Comparison of ENCODE assay signal across 8 cellular contexts in the genomic region with DNA sequence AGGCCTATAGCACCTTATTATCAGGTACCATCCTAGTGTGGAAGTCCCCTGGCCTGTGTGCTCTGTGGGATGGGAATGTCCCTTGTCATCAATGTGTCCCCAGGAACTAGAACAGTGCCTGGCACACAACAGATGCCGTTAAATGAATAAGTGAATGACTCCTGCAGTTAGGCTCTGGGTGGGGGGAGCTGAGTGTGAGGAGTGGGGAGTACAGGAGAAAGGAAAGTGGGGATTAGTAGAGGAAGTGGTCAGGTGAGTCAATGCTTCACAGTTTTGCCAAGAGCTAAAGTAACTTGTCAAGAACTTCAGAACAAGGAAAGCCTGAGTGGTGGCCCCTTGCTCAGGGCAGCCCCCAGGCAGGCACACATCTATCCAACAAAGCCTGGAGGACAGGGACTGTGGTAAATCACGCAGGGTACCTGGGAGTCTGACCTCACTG. TPM values are rescaled to one million over a fixed set of nuclear protein-coding genes. Genes with fewer than 3 reads are reported as not detected.
DNase-seq lines count a peak whose midpoint lies in the region; ATAC-seq and TF ChIP-seq lines count a peak whose summit lies in the region.

No MANE protein-coding gene starts in this region.

- H3K27me3 ChIP-seq in testis = no peaks in the 10 kb centered on the region

- peak overlapping the region; percentile 98 to 100 for H3K27ac Mint-ChIP-seq in natural killer cell treated with Interleukin-12 subunit alpha and Interleukin-12 subunit beta and Interleukin-15 and Interleukin-18, amount 100 ng/mL, for 72 hours

- H3K36me3 ChIP-seq in testis (ENCODE audit: low read depth, missing control alignments) = no peaks in the 10 kb centered on the region

- H3K4me1 Mint-ChIP-seq in natural killer cell treated with Interleukin-12 subunit alpha and Interleukin-12 subunit beta and Interleukin-15 and Interleukin-18, amount 100 ng/mL, for 72 hours (ENCODE audit: low read depth in 2 of 2) = peaks cover 85 to 88% of the 10 kb centered on the region in 2 donors

- intact Hi-C loops in testis (cut with DNase I; ENCODE audit: low total_unique reads) = loop anchor here (5.0 kb wide), 1 partner anchor 168 kb away; no protein-coding TSS in a partner anchor

- peak; percentile 82 for DNase-seq in activated CD8-positive, alpha-beta memory T cell treated with anti-CD3 and anti-CD28 coated beads, Interleukin-2, amount 50 U/mL, for 48 hours
- peak; percentile 71 for DNase-seq in natural killer cell treated with Interleukin-12 subunit alpha and Interleukin-12 subunit beta and Interleukin-15 and Interleukin-18, amount 100 ng/mL, for 72 hours (ENCODE audit: low spot score)
- DNase-seq in hepatic stellate cell (ENCODE audit: low spot score) = no peak
- no peak for DNase-seq in AML-193 (lab: John Stamatoyannopoulos, UW)
- DNase-seq in ecto neural progenitor cell (ENCODE audit: low spot score) = no peak
- DNase-seq in testis = no peak

- WGBS in testis, 2 donors = 84 to 100% methylated on average over 1 to 2 of the region's 2 CpGs

- H3K36me3 Mint-ChIP-seq in natural killer cell treated with Interleukin-12 subunit alpha and Interleukin-12 subunit beta and Interleukin-15 and Interleukin-18, amount 100 ng/mL, for 72 hours = no peaks in the 10 kb centered on the region

- ATAC-seq in GM19397 (IDR thresholded peaks at IDR 0.05; ENCODE audit: unreplicated experiment) (peak; percentile 6), HG03520 (IDR thresholded peaks at IDR 0.05; ENCODE audit: unreplicated experiment) (peak; percentile 4)
- ATAC-seq in natural killer cell treated with Interleukin-12 subunit alpha and Interleukin-12 subunit beta and Interleukin-15 and Interleukin-18, amount 100 ng/mL, for 72 hours = peak; percentile 27 to 29

- no peaks in the 10 kb centered on the region for H3K9me3 ChIP-seq in testis

- peaks cover 3% of the 10 kb centered on the region for H3K4me1 ChIP-seq in testis

- no peak for TF ChIP-seq POLR2A in testis (IDR thresholded peaks at IDR 0.05)

- H3K27ac ChIP-seq in testis = no peak overlapping the region

- no peak for TF ChIP-seq CTCF in testis (IDR thresholded peaks at IDR 0.05)

- no peaks in the 10 kb centered on the region for H3K9me3 Mint-ChIP-seq in natural killer cell treated with Interleukin-12 subunit alpha and Interleukin-12 subunit beta and Interleukin-15 and Interleukin-18, amount 100 ng/mL, for 72 hours

- H3K27me3 Mint-ChIP-seq in natural killer cell treated with Interleukin-12 subunit alpha and Interleukin-12 subunit beta and Interleukin-15 and Interleukin-18, amount 100 ng/mL, for 72 hours = no peaks in the 10 kb centered on the region

- peak overlapping the region; percentile 74 for H3K4me3 Mint-ChIP-seq in natural killer cell treated with Interleukin-12 subunit alpha and Interleukin-12 subunit beta and Interleukin-15 and Interleukin-18, amount 100 ng/mL, for 72 hours

- H3K4me3 ChIP-seq in testis = no peak overlapping the region

RNA-seq across cellular contexts. Expression of a gene that starts 33.4 kb away (rescaled TPM):
- 100 to 1,000 TPM; 147 to 221 TPM for total RNA-seq in natural killer cell treated with Interleukin-12 subunit alpha and Interleukin-12 subunit beta and Interleukin-15 and Interleukin-18, amount 100 ng/mL, for 72 hours
- total RNA-seq in testis = 100 to 1,000 TPM; 209 to 235 TPM
- polyA plus RNA-seq in testis (ENCODE audit: insufficient read depth, low read depth, low replicate concordance) = 350 TPM

RNA-seq across cellular contexts. Expression of a gene that starts 42.5 kb away (rescaled TPM):
- 10 to 100 TPM in 1 of 2 donors, 1 to 10 TPM in 1; 8.4 to 36.8 TPM for total RNA-seq in natural killer cell treated with Interleukin-12 subunit alpha and Interleukin-12 subunit beta and Interleukin-15 and Interleukin-18, amount 100 ng/mL, for 72 hours
- total RNA-seq in testis = 100 to 1,000 TPM; 122 to 158 TPM
- polyA plus RNA-seq in testis (ENCODE audit: insufficient read depth, low read depth, low replicate concordance) = 111 TPM

Comparison
In these comparisons a context has a peak if more than half of its experiments do, and no peak if none do; other contexts are left out.
1. DNase-seq: peak in activated CD8-positive, alpha-beta memory T cell treated with anti-CD3 and anti-CD28 coated beads, Interleukin-2, amount 50 U/mL, for 48 hours (single experiment) and natural killer cell treated with Interleukin-12 subunit alpha and Interleukin-12 subunit beta and Interleukin-15 and Interleukin-18, amount 100 ng/mL, for 72 hours (single experiment); none in hepatic stellate cell (single experiment), AML-193 (0 of 2), ecto neural progenitor cell (single experiment) and testis (single experiment).
2. Peak in every context shown above with its lines, with median percentiles within 50 percentile points of each other: ATAC-seq.